Comparison of ENCODE assay signal across 8 cellular contexts in the genomic region with DNA sequence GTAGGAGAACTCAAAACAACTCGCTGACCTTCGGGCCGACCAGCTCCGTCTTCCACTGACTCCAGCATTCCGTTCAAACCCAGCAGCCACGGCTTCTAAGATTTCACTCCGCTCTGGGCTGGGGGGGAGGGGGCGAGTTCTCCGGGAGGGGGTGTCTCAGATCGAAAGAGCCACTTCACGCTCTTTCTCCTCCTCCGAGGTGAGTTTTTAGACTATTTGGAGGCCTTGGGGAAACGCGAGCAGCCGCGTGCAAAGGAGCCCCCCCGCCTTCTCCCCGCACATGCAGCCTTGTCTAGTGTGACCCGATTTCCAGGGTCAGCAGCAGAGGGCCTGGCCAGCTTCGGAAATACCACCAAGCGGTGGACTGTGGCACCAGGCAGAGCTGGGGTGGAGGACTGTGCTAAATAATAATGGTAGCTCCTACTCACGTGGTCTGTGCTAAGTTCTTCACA.
DNase-seq lines count a peak whose midpoint lies in the region; ATAC-seq and TF ChIP-seq lines count a peak whose summit lies in the region.

No MANE protein-coding gene starts in this region.

- no peaks in the 10 kb centered on the region for H3K27me3 Mint-ChIP-seq in activated CD4-positive, alpha-beta memory T cell treated with anti-CD3 and anti-CD28 coated beads for 36 hours

- ATAC-seq in Right ventricle myocardium superior (ENCODE audit: poor library complexity): no peak
- ATAC-seq in Right ventricle myocardium inferior: no peak
- ATAC-seq in GM18861 (IDR thresholded peaks at IDR 0.05; ENCODE audit: unreplicated experiment): no peak
- ATAC-seq in GM18867 (IDR thresholded peaks at IDR 0.05; ENCODE audit: unreplicated experiment): no peak

- peak overlapping the region; percentile 24 to 53 for H3K4me3 ChIP-seq in foreskin fibroblast (ENCODE audit: low read depth in 1 of 2, low read length in 2 of 2)
- peak overlapping the region; percentile 41 for H3K4me3 ChIP-seq in rectal smooth muscle tissue (ENCODE audit: low read length)

- DNase-seq in Right ventricle myocardium superior (peak; percentile 52), Right ventricle myocardium inferior (ENCODE audit: missing footprints) (no peak), foreskin fibroblast (no peak), NCI-H510A treated with DMSO at 0.1 percent for 48 hours (lab: John Stamatoyannopoulos, UW) (no peak)
- no peak for DNase-seq in activated CD4-positive, alpha-beta memory T cell treated with anti-CD3 and anti-CD28 coated beads for 36 hours

- H3K4me1 Mint-ChIP-seq in activated CD4-positive, alpha-beta memory T cell treated with anti-CD3 and anti-CD28 coated beads for 36 hours (ENCODE audit: low read depth): peaks cover 14% of the 10 kb centered on the region

- no peaks in the 10 kb centered on the region for H3K36me3 ChIP-seq in rectal smooth muscle tissue (ENCODE audit: control insufficient read depth, insufficient read depth, low read length)

- CTCF ChIA-PET in activated CD4-positive, alpha-beta memory T cell treated with anti-CD3 and anti-CD28 coated beads for 36 hours (lab: Charles Lee): interaction anchor here (0.8 to 1.4 kb wide), 3 partner anchors 8 to 446 kb away, joined by 3 to 5 read pairs (median 4); partner anchors contain the start of gene BCOR

- peak overlapping the region; percentile 90 for H3K4me3 Mint-ChIP-seq in activated CD4-positive, alpha-beta memory T cell treated with anti-CD3 and anti-CD28 coated beads for 36 hours

- peaks cover 3% of the 10 kb centered on the region for H3K9me3 Mint-ChIP-seq in activated CD4-positive, alpha-beta memory T cell treated with anti-CD3 and anti-CD28 coated beads for 36 hours

- H3K27ac Mint-ChIP-seq in activated CD4-positive, alpha-beta memory T cell treated with anti-CD3 and anti-CD28 coated beads for 36 hours: peak overlapping the region; percentile 100

- peak overlapping the region; percentile 81 for H3K27ac ChIP-seq in rectal smooth muscle tissue (ENCODE audit: low read depth, low read length)

- POLR2A ChIA-PET in activated CD4-positive, alpha-beta memory T cell treated with anti-CD3 and anti-CD28 coated beads for 36 hours (lab: Charles Lee): interaction anchor here (0.8 to 1.8 kb wide), 11 partner anchors 21 to 322 kb away, joined by 3 to 10 read pairs (median 4); partner anchors contain the start of gene BCOR

- no peaks in the 10 kb centered on the region for H3K27me3 ChIP-seq in rectal smooth muscle tissue (ENCODE audit: control insufficient read depth, insufficient read depth, low read length)

- H3K4me1 ChIP-seq in rectal smooth muscle tissue (ENCODE audit: control insufficient read depth, insufficient read depth, low read length): peaks cover 11% of the 10 kb centered on the region

- TF ChIP-seq CTCF in foreskin fibroblast (IDR thresholded peaks at IDR 0.05; ENCODE audit: low read depth, low read length): no peak

- peaks cover 5% of the 10 kb centered on the region for H3K36me3 Mint-ChIP-seq in activated CD4-positive, alpha-beta memory T cell treated with anti-CD3 and anti-CD28 coated beads for 36 hours

- no peak overlapping the region for H3K9ac ChIP-seq in rectal smooth muscle tissue (ENCODE audit: low read length)

- intact Hi-C loops in Right ventricle myocardium superior (cut with DNase I) (no loop called here), Right ventricle myocardium inferior (cut with DNase I) (loop anchor here (5.0 kb wide), 1 partner anchor 90 kb away; no protein-coding TSS in a partner anchor)
- intact Hi-C loops in activated CD4-positive, alpha-beta memory T cell treated with anti-CD3 and anti-CD28 coated beads for 36 hours (cut with micrococcal nuclease): loop anchor here (10.0 kb wide), 1 partner anchor 908 kb away; the partner anchor contains the start of gene USP9X
